8 cellular contexts compared by ENCODE assay signal in genomic region chr4:87679449-87680169, GRCh38. TPM values are rescaled to one million over a fixed set of nuclear protein-coding genes. Genes with fewer than 3 reads are reported as not detected.
DNase-seq lines count a peak whose midpoint lies in the region; ATAC-seq and FAIRE-seq lines count a peak whose summit lies in the region.

No MANE protein-coding gene starts in this region.

- no peak overlapping the region for H3K23ac ChIP-seq in mesendoderm (ENCODE audit: low read length)

- no peak overlapping the region for H3K56ac ChIP-seq in mesendoderm (ENCODE audit: low read length)

- H3K36me3 ChIP-seq in mesendoderm (ENCODE audit: control insufficient read depth, insufficient read depth, low read length) = no peaks in the 10 kb centered on the region

- no peak overlapping the region for H3K4ac ChIP-seq in mesendoderm (ENCODE audit: low read depth, low read length)

- H3K27me3 ChIP-seq in mesendoderm (ENCODE audit: insufficient read depth, low read length, poor library complexity) = no peaks in the 10 kb centered on the region

- no peak overlapping the region for H3K18ac ChIP-seq in mesendoderm (ENCODE audit: low read length)

- intact Hi-C loops in activated CD4-positive, alpha-beta T cell treated with anti-CD3 and anti-CD28 coated beads for 36 hours (cut with DNase I, micrococcal nuclease) = loop anchor here (1.0 to 2.0 kb wide), 6 partner anchors 159 to 533 kb away; no protein-coding TSS in a partner anchor

- no peak overlapping the region for H3K4me3 Mint-ChIP-seq in activated CD4-positive, alpha-beta T cell treated with anti-CD3 and anti-CD28 coated beads for 36 hours

- peak; percentile 24 for DNase-seq in activated gamma-delta T cell treated with Interleukin-2 at 50 U/mL for 16 hours
- no peak for DNase-seq in activated gamma-delta T cell (lab: John Stamatoyannopoulos, UW)
- DNase-seq in NCI-H1417 treated with DMSO at 0.1 percent for 48 hours (lab: John Stamatoyannopoulos, UW) = peak; percentile 0
- DNase-seq in activated CD4-positive, alpha-beta T cell treated with anti-CD3 and anti-CD28 coated beads for 36 hours = peak; percentile 62
- DNase-seq in mesendoderm = peak; percentile 86
- DNase-seq in superior temporal gyrus (ENCODE audit: extremely low spot score) = peak; percentile 90

- H3K4me2 ChIP-seq in mesendoderm (ENCODE audit: low read length) = no peak overlapping the region

- H3K9me3 Mint-ChIP-seq in activated CD4-positive, alpha-beta T cell treated with anti-CD3 and anti-CD28 coated beads for 36 hours (ENCODE audit: low read depth) = no peaks in the 10 kb centered on the region

- no peak overlapping the region for H2AK5ac ChIP-seq in mesendoderm (ENCODE audit: low read length)

- no peak overlapping the region for H3K9ac ChIP-seq in mesendoderm (ENCODE audit: low read length)

- H2BK15ac ChIP-seq in mesendoderm (replicated peaks; ENCODE audit: low read depth) = no peak overlapping the region

- POLR2A ChIA-PET in activated CD4-positive, alpha-beta T cell treated with anti-CD3 and anti-CD28 coated beads for 36 hours (lab: Charles Lee) = no interaction called here

- H3K4me3 ChIP-seq in mesendoderm (ENCODE audit: low read length) = no peak overlapping the region

- WGBS in mesendoderm (ENCODE audit: extremely low coverage, insufficient coverage, low lambda C conversion rate) = no CpG with 5 or more reads among the region's 11 CpGs

- no peak overlapping the region for H4K8ac ChIP-seq in mesendoderm (ENCODE audit: low read depth, low read length)

- H3K27ac ChIP-seq in mesendoderm (ENCODE audit: low read depth, low read length) = no peak overlapping the region

- no peak for ATAC-seq in activated CD4-positive, alpha-beta T cell treated with anti-CD3 and anti-CD28 coated beads for 36 hours
- no peak for ATAC-seq in HG03565 (IDR thresholded peaks at IDR 0.05; ENCODE audit: unreplicated experiment)

- H3K27ac Mint-ChIP-seq in activated CD4-positive, alpha-beta T cell treated with anti-CD3 and anti-CD28 coated beads for 36 hours = no peak overlapping the region

- H4K5ac ChIP-seq in mesendoderm (ENCODE audit: low read length) = no peak overlapping the region

- H3K4me1 ChIP-seq in mesendoderm (ENCODE audit: control insufficient read depth, low read depth, low read length) = peaks cover 2% of the 10 kb centered on the region

- CTCF ChIA-PET in activated CD4-positive, alpha-beta T cell treated with anti-CD3 and anti-CD28 coated beads for 36 hours (lab: Charles Lee) = interaction anchor here (0.6 to 1.7 kb wide), 12 partner anchors 12 to 1730 kb away, joined by 3 to 10 read pairs (median 3); no protein-coding TSS in a partner anchor

- no peaks in the 10 kb centered on the region for H3K79me1 ChIP-seq in mesendoderm (ENCODE audit: low read length)

- H3K36me3 Mint-ChIP-seq in activated CD4-positive, alpha-beta T cell treated with anti-CD3 and anti-CD28 coated beads for 36 hours (ENCODE audit: low read depth) = no peaks in the 10 kb centered on the region

- peak; percentile 92 for FAIRE-seq in endometrium (lab: Jason Lieb, UNC)

- no peaks in the 10 kb centered on the region for H3K4me1 Mint-ChIP-seq in activated CD4-positive, alpha-beta T cell treated with anti-CD3 and anti-CD28 coated beads for 36 hours

- no peak overlapping the region for H2BK120ac ChIP-seq in mesendoderm (ENCODE audit: low read depth, low read length)

- peaks cover 2% of the 10 kb centered on the region for H3K27me3 Mint-ChIP-seq in activated CD4-positive, alpha-beta T cell treated with anti-CD3 and anti-CD28 coated beads for 36 hours

- H3K79me2 ChIP-seq in mesendoderm (ENCODE audit: control insufficient read depth, insufficient read depth, low read length) = no peaks in the 10 kb centered on the region

- H2BK5ac ChIP-seq in mesendoderm (ENCODE audit: low read length) = no peak overlapping the region

RNA-seq across cellular contexts. Expression of gene DMP1, which starts 29.5 kb away (rescaled TPM):
- total RNA-seq in activated CD4-positive, alpha-beta T cell treated with anti-CD3 and anti-CD28 coated beads for 36 hours = not detected
- 0.20 TPM for polyA plus RNA-seq in mesendoderm (2013, experiment 1 of 2)
- polyA plus RNA-seq in mesendoderm (2013, experiment 2 of 2) = 0.24 TPM
